16 cellular contexts compared by ENCODE assay signal in genomic region chr5:135126688-135127603, GRCh38.
DNase-seq lines count a peak whose midpoint lies in the region; ATAC-seq and TF ChIP-seq lines count a peak whose summit lies in the region.
"Had no signal": no experiment of that assay in that cellular context is flagged by ENCODE, and none has a peak within 500 bp of the region (broad histone marks: within the 10 kb centered on the region; RNA-seq: fewer than 3 reads in every experiment).

No MANE protein-coding gene starts in this region.

- H3K4me2 ChIP-seq in hepatocyte, result peak overlapping the region; percentile 30

- H3K36me3 ChIP-seq in hepatocyte (replicated peaks; ENCODE audit: insufficient read depth, low read depth), result no peaks in the 10 kb centered on the region
- H3K36me3 ChIP-seq: gastrocnemius medialis, thoracic aorta had no signal

- H3K27me3 Mint-ChIP-seq in activated naive CD8-positive, alpha-beta T cell treated with anti-CD3 and anti-CD28 coated beads, Interleukin-2, amount 50 U/mL, for 24 hours, result peaks cover 3% of the 10 kb centered on the region

- H3K4me1 Mint-ChIP-seq in activated naive CD8-positive, alpha-beta T cell treated with anti-CD3 and anti-CD28 coated beads, Interleukin-2, amount 50 U/mL, for 24 hours, result no peaks in the 10 kb centered on the region

- H3K4me3 ChIP-seq in hepatocyte, result no peak overlapping the region
- H3K4me3 ChIP-seq: gastrocnemius medialis, thoracic aorta had no signal

- H4K20me1 ChIP-seq in hepatocyte (ENCODE audit: insufficient read depth, poor library complexity, severe bottlenecking), result no peaks in the 10 kb centered on the region

- H3K9me2 ChIP-seq in hepatocyte (replicated peaks; ENCODE audit: insufficient read depth), result no peaks in the 10 kb centered on the region

- peak overlapping the region; percentile 40 for H3K27ac ChIP-seq in hepatocyte
- H3K27ac ChIP-seq: gastrocnemius medialis, thoracic aorta had no signal

- WGBS in hepatocyte (ENCODE audit: low lambda C conversion rate, missing lambda C conversion rate), result 67% methylated on average over 14 of the region's 14 CpGs

- no peaks in the 10 kb centered on the region for H3K9me3 ChIP-seq in hepatocyte (ENCODE audit: low read depth)
- H3K9me3 ChIP-seq: gastrocnemius medialis, thoracic aorta had no signal

- intact Hi-C loops in left ventricle myocardium superior (cut with micrococcal nuclease), result no loop called here

- no peak for ATAC-seq in activated naive CD8-positive, alpha-beta T cell treated with anti-CD3 and anti-CD28 coated beads, Interleukin-2, amount 50 U/mL, for 24 hours
- ATAC-seq in left ventricle myocardium superior, result no peak
- ATAC-seq: activated T-cell treated with anti-CD3 and anti-CD28 coated beads, Interleukin-2, amount 50 U/mL, for 72 hours; gastrocnemius medialis; left cardiac atrium had no signal

- H2AFZ ChIP-seq in hepatocyte, result no peak overlapping the region

- no peak overlapping the region for H3K4me3 Mint-ChIP-seq in activated naive CD8-positive, alpha-beta T cell treated with anti-CD3 and anti-CD28 coated beads, Interleukin-2, amount 50 U/mL, for 24 hours
- H3K4me3 Mint-ChIP-seq: activated T-cell treated with anti-CD3 and anti-CD28 coated beads, Interleukin-2, amount 50 U/mL, for 72 hours had no signal

- peaks cover 17% of the 10 kb centered on the region for H3K4me1 ChIP-seq in hepatocyte (ENCODE audit: insufficient read depth)

- H3K27ac Mint-ChIP-seq in activated naive CD8-positive, alpha-beta T cell treated with anti-CD3 and anti-CD28 coated beads, Interleukin-2, amount 50 U/mL, for 24 hours, result no peak overlapping the region
- H3K27ac Mint-ChIP-seq: activated T-cell treated with anti-CD3 and anti-CD28 coated beads, Interleukin-2, amount 50 U/mL, for 72 hours had no signal

- no peaks in the 10 kb centered on the region for H3K79me2 ChIP-seq in hepatocyte

- DNase-seq in NCI-H2107 treated with DMSO at 0.1 percent for 48 hours (lab: John Stamatoyannopoulos, UW; ENCODE audit: unreplicated experiment), result peak; percentile 6
- no peak for DNase-seq in NCI-H2107 (lab: John Stamatoyannopoulos, UW)
- peak; percentile 70 for DNase-seq in NCI-H2171 treated with DMSO at 0.1 percent for 48 hours (lab: John Stamatoyannopoulos, UW)
- no peak for DNase-seq in hepatocyte (ENCODE audit: low spot score)
- DNase-seq in ureter (ENCODE audit: low spot score), result peak; percentile 67
- DNase-seq in activated naive CD8-positive, alpha-beta T cell treated with anti-CD3 and anti-CD28 coated beads, Interleukin-2, amount 50 U/mL, for 24 hours, result no peak
- no peak for DNase-seq in activated T-cell treated with anti-CD3 and anti-CD28 coated beads, Interleukin-2, amount 50 U/mL, for 48 hours
- no peak for DNase-seq in left ventricle myocardium superior
- DNase-seq: activated CD4-positive, alpha-beta T cell treated with anti-CD3 and anti-CD28 coated beads for 4 hours; activated T-cell treated with anti-CD3 and anti-CD28 coated beads, Interleukin-2, amount 50 U/mL, for 72 hours; DMS153; effector CD8-positive, alpha-beta T cell; gastrocnemius medialis; left cardiac atrium; SW 1271 had no signal

- H3K9me3 Mint-ChIP-seq in activated naive CD8-positive, alpha-beta T cell treated with anti-CD3 and anti-CD28 coated beads, Interleukin-2, amount 50 U/mL, for 24 hours, result no peaks in the 10 kb centered on the region
- H3K9me3 Mint-ChIP-seq: activated T-cell treated with anti-CD3 and anti-CD28 coated beads, Interleukin-2, amount 50 U/mL, for 72 hours had no signal

- TF ChIP-seq CTCF in hepatocyte (IDR thresholded peaks at IDR 0.05; ENCODE audit: poor library complexity), result no peak

- H3K36me3 Mint-ChIP-seq in activated naive CD8-positive, alpha-beta T cell treated with anti-CD3 and anti-CD28 coated beads, Interleukin-2, amount 50 U/mL, for 24 hours (ENCODE audit: low read depth), result no peaks in the 10 kb centered on the region

- H3K27me3 ChIP-seq in hepatocyte, result no peaks in the 10 kb centered on the region
- H3K27me3 ChIP-seq: gastrocnemius medialis had no signal

Comparison
In these comparisons a context has a peak if more than half of its experiments do, and no peak if none do; other contexts are left out.
1. DNase-seq: peak in NCI-H2107 treated with DMSO at 0.1 percent for 48 hours (single experiment), NCI-H2171 treated with DMSO at 0.1 percent for 48 hours (single experiment) and ureter (single experiment); none in NCI-H2107 (single experiment), hepatocyte (single experiment), activated naive CD8-positive, alpha-beta T cell treated with anti-CD3 and anti-CD28 coated beads, Interleukin-2, amount 50 U/mL, for 24 hours (single experiment), activated T-cell treated with anti-CD3 and anti-CD28 coated beads, Interleukin-2, amount 50 U/mL, for 48 hours (0 of 2) and left ventricle myocardium superior (single experiment).